18 cellular contexts compared by ENCODE assay signal in genomic region chr5:157362982-157363381, GRCh38.
DNase-seq lines count a peak whose midpoint lies in the region; ATAC-seq and TF ChIP-seq lines count a peak whose summit lies in the region.
"Had no signal": no experiment of that assay in that cellular context is flagged by ENCODE, and none has a peak within 500 bp of the region (broad histone marks: within the 10 kb centered on the region; RNA-seq: fewer than 3 reads in every experiment).

No MANE protein-coding gene starts in this region.

- no peaks in the 10 kb centered on the region for H3K27me3 ChIP-seq in CD4-positive, alpha-beta T cell (ENCODE audit: control insufficient read depth, insufficient read depth, low read length)
- H3K27me3 ChIP-seq: gastroesophageal sphincter, tibial nerve had no signal

- DNase-seq in CD4-positive, alpha-beta T cell, result no peak
- DNase-seq in Daoy (ENCODE audit: low read depth), result peak; percentile 32
- DNase-seq in activated naive CD8-positive, alpha-beta T cell treated with anti-CD3 and anti-CD28 coated beads, Interleukin-2, amount 10 ng/mL, durations not matched to agents 7 days and 5 days, result no peak
- no peak for DNase-seq in natural killer cell
- no peak for DNase-seq in NCI-H2171 (lab: John Stamatoyannopoulos, UW)
- DNase-seq in retina, result no peak
- DNase-seq: activated T-cell treated with anti-CD3 and anti-CD28 coated beads, Interleukin-2, amount 50 U/mL, for 48 hours; amygdala; central memory CD4-positive, alpha-beta T cell; DMS79 treated with DMSO at 0.1 percent for 48 hours; KBM-7; NCI-H1694; NCI-H2227 treated with DMSO at 0.1 percent for 48 hours; stimulated activated naive CD4-positive, alpha-beta T cell had no signal

- H3K9me3 Mint-ChIP-seq in CD4-positive, alpha-beta T cell, result no peaks in the 10 kb centered on the region
- no peaks in the 10 kb centered on the region for H3K9me3 Mint-ChIP-seq in activated naive CD8-positive, alpha-beta T cell treated with anti-CD3 and anti-CD28 coated beads, Interleukin-2, amount 10 ng/mL, durations not matched to agents 7 days and 5 days
- no peaks in the 10 kb centered on the region for H3K9me3 Mint-ChIP-seq in natural killer cell

- no peak for TF ChIP-seq CTCF in CD4-positive, alpha-beta T cell (IDR thresholded peaks at IDR 0.05)
- no peak for TF ChIP-seq CTCF in natural killer cell (IDR thresholded peaks at IDR 0.05)

- no peak for ATAC-seq in CD4-positive, alpha-beta T cell (ENCODE audit: poor library complexity)
- no peak for ATAC-seq in activated naive CD8-positive, alpha-beta T cell treated with anti-CD3 and anti-CD28 coated beads, Interleukin-2, amount 10 ng/mL, durations not matched to agents 7 days and 5 days (ENCODE audit: low read depth)
- ATAC-seq in natural killer cell (no peak), HG03432 (IDR thresholded peaks at IDR 0.05; ENCODE audit: unreplicated experiment) (no peak)
- ATAC-seq: esophagus mucosa, gastroesophageal sphincter had no signal

- intact Hi-C loops in CD4-positive, alpha-beta T cell (cut with DNase I, micrococcal nuclease), result no loop called here
- intact Hi-C loops in natural killer cell (cut with micrococcal nuclease), result no loop called here

- H3K27ac Mint-ChIP-seq in CD4-positive, alpha-beta T cell, result peak overlapping the region; percentile 27
- peak overlapping the region; percentile 34 for H3K27ac Mint-ChIP-seq in activated naive CD8-positive, alpha-beta T cell treated with anti-CD3 and anti-CD28 coated beads, Interleukin-2, amount 10 ng/mL, durations not matched to agents 7 days and 5 days
- H3K27ac Mint-ChIP-seq in natural killer cell, result peak overlapping the region; percentile 54 to 66

- H3K27ac ChIP-seq in CD4-positive, alpha-beta T cell (ENCODE audit: low read depth, low read length), result no peak overlapping the region
- H3K27ac ChIP-seq: gastroesophageal sphincter, tibial nerve had no signal

- CTCF ChIA-PET in CD4-positive, alpha-beta T cell (lab: Charles Lee), result interaction anchor here (1.5 kb wide), 1 partner anchor 19 kb away, joined by 3 read pairs; no protein-coding TSS in a partner anchor

- peaks cover 96% of the 10 kb centered on the region for H3K36me3 Mint-ChIP-seq in CD4-positive, alpha-beta T cell (ENCODE audit: low read depth)
- peaks cover 46% of the 10 kb centered on the region for H3K36me3 Mint-ChIP-seq in activated naive CD8-positive, alpha-beta T cell treated with anti-CD3 and anti-CD28 coated beads, Interleukin-2, amount 10 ng/mL, durations not matched to agents 7 days and 5 days
- peaks cover 49% of the 10 kb centered on the region for H3K36me3 Mint-ChIP-seq in natural killer cell

- H3K4me1 Mint-ChIP-seq in CD4-positive, alpha-beta T cell (ENCODE audit: low read depth), result peaks cover 12% of the 10 kb centered on the region
- peaks cover 4% of the 10 kb centered on the region for H3K4me1 Mint-ChIP-seq in activated naive CD8-positive, alpha-beta T cell treated with anti-CD3 and anti-CD28 coated beads, Interleukin-2, amount 10 ng/mL, durations not matched to agents 7 days and 5 days
- H3K4me1 Mint-ChIP-seq in natural killer cell, result peaks cover 14 to 25% of the 10 kb centered on the region in 2 donors

- no peaks in the 10 kb centered on the region for H3K9me3 ChIP-seq in CD4-positive, alpha-beta T cell (ENCODE audit: control insufficient read depth, low read length)
- H3K9me3 ChIP-seq: gastroesophageal sphincter, tibial nerve had no signal

- POLR2A ChIA-PET in CD4-positive, alpha-beta T cell (lab: Charles Lee), result interaction anchor here (0.6 kb wide), 1 partner anchor 325 kb away, joined by 3 read pairs; no protein-coding TSS in a partner anchor
- POLR2A ChIA-PET in activated naive CD8-positive, alpha-beta T cell treated with anti-CD3 and anti-CD28 coated beads, Interleukin-2, amount 10 ng/mL, durations not matched to agents 7 days and 5 days (lab: Charles Lee), result no interaction called here

- H3K4me3 Mint-ChIP-seq in CD4-positive, alpha-beta T cell, result no peak overlapping the region
- H3K4me3 Mint-ChIP-seq in activated naive CD8-positive, alpha-beta T cell treated with anti-CD3 and anti-CD28 coated beads, Interleukin-2, amount 10 ng/mL, durations not matched to agents 7 days and 5 days, result no peak overlapping the region
- H3K4me3 Mint-ChIP-seq in natural killer cell, result no peak overlapping the region

- H3K27me3 Mint-ChIP-seq in CD4-positive, alpha-beta T cell, result no peaks in the 10 kb centered on the region
- no peaks in the 10 kb centered on the region for H3K27me3 Mint-ChIP-seq in activated naive CD8-positive, alpha-beta T cell treated with anti-CD3 and anti-CD28 coated beads, Interleukin-2, amount 10 ng/mL, durations not matched to agents 7 days and 5 days
- H3K27me3 Mint-ChIP-seq in natural killer cell (ENCODE audit: low read depth in 2 of 2), result no peaks in the 10 kb centered on the region
